Comparison of ENCODE assay signal across 2 cellular contexts in the genomic region with DNA sequence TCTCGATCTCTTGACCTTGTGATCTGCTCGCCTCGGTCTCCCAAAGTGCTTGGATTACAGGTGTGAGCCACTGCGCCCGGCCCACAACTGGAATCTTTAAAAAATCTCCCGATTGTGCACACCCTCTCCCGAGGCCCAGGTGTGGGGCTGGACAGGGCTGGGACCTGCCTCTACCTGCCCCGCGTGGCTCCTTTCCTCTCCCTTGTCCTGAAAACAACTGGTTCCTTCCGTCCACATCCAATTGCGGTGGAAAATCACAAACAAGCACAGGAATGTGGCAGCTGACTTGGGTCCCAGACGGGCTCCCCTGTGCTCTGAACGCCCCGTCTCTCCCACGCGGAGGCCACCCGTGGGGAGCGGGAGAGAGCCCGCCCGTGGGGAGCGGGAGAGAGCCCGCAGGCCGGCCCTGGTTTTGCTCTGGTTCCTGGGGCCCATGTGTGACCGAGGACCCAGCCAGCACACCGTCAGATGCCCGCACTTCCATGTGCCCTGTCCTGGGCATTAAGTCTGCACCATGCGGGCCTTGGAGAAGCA.
TF ChIP-seq lines count a peak whose summit lies in the region.

No MANE protein-coding gene starts in this region.

TF ChIP-seq in SK-N-SH, 30 proteins besides CTCF, POLR2A, EP300 and RAD21 (continued from another document):
- TF ChIP-seq YY1 (IDR thresholded peaks at IDR 0.05; ENCODE audit: low read depth) (no peak), JUND (IDR thresholded peaks at IDR 0.05) (no peak), FOXJ3 (CRISPR knock-in tag; IDR thresholded peaks at IDR 0.05) (no peak), MXI1 (IDR thresholded peaks at IDR 0.05; ENCODE audit: low read depth, low read length) (no peak), CHD2 (IDR thresholded peaks at IDR 0.05; ENCODE audit: low read length, partially characterized antibody) (no peak), TEAD4 (IDR thresholded peaks at IDR 0.05; ENCODE audit: borderline replicate concordance, insufficient read depth) (no peak), POLR2AphosphoS5 (IDR thresholded peaks at IDR 0.05; ENCODE audit: low read depth, low read length) (no peak), NFIC (IDR thresholded peaks at IDR 0.05; ENCODE audit: borderline replicate concordance) (no peak), TAF1 (IDR thresholded peaks at IDR 0.05; ENCODE audit: borderline replicate concordance, low read depth, low read length) (no peak), GABPA (IDR thresholded peaks at IDR 0.05; ENCODE audit: low read depth) (no peak), EZH2phosphoT487 (IDR thresholded peaks at IDR 0.05; ENCODE audit: borderline replicate concordance, low read depth) (no peak), RXRA (IDR thresholded peaks at IDR 0.05; ENCODE audit: borderline replicate concordance, low read depth) (no peak), SMC3 (IDR thresholded peaks at IDR 0.05; ENCODE audit: low read depth, low read length) (no peak), FOXM1 (IDR thresholded peaks at IDR 0.05; ENCODE audit: low read depth) (no peak)
- TF ChIP-seq, protein P1, sequence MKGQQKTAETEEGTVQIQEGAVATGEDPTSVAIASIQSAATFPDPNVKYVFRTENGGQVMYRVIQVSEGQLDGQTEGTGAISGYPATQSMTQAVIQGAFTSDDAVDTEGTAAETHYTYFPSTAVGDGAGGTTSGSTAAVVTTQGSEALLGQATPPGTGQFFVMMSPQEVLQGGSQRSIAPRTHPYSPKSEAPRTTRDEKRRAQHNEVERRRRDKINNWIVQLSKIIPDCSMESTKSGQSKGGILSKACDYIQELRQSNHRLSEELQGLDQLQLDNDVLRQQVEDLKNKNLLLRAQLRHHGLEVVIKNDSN (IDR thresholded peaks at IDR 0.05; ENCODE audit: borderline replicate concordance, low read depth) = no peak
- TF ChIP-seq, protein P2, sequence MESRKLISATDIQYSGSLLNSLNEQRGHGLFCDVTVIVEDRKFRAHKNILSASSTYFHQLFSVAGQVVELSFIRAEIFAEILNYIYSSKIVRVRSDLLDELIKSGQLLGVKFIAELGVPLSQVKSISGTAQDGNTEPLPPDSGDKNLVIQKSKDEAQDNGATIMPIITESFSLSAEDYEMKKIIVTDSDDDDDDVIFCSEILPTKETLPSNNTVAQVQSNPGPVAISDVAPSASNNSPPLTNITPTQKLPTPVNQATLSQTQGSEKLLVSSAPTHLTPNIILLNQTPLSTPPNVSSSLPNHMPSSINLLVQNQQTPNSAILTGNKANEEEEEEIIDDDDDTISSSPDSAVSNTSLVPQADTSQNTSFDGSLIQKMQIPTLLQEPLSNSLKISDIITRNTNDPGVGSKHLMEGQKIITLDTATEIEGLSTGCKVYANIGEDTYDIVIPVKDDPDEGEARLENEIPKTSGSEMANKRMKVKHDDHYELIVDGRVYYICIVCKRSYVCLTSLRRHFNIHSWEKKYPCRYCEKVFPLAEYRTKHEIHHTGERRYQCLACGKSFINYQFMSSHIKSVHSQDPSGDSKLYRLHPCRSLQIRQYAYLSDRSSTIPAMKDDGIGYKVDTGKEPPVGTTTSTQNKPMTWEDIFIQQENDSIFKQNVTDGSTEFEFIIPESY (IDR thresholded peaks at IDR 0.05; ENCODE audit: borderline replicate concordance, low read depth) = no peak
- TF ChIP-seq, protein P3, sequence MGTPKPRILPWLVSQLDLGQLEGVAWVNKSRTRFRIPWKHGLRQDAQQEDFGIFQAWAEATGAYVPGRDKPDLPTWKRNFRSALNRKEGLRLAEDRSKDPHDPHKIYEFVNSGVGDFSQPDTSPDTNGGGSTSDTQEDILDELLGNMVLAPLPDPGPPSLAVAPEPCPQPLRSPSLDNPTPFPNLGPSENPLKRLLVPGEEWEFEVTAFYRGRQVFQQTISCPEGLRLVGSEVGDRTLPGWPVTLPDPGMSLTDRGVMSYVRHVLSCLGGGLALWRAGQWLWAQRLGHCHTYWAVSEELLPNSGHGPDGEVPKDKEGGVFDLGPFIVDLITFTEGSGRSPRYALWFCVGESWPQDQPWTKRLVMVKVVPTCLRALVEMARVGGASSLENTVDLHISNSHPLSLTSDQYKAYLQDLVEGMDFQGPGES (IDR thresholded peaks at IDR 0.05; ENCODE audit: low read depth, low read length) = no peak

TF ChIP-seq in SK-N-SH treated with all-trans-retinoic acid at 6 μM for 48 hours, 23 proteins besides CTCF, POLR2A, EP300 and RAD21 (continued from another document):
- TF ChIP-seq PPARA (CRISPR knock-in tag; IDR thresholded peaks at IDR 0.05; ENCODE audit: borderline replicate concordance) = no peak
- no peak for TF ChIP-seq ESRRG (CRISPR knock-in tag; IDR thresholded peaks at IDR 0.05)
- no peak for TF ChIP-seq ZNF8 (CRISPR knock-in tag; IDR thresholded peaks at IDR 0.05)
- TF ChIP-seq BACH2 (CRISPR knock-in tag; IDR thresholded peaks at IDR 0.05; ENCODE audit: borderline replicate concordance) = no peak
- no peak for TF ChIP-seq ARNTL (CRISPR knock-in tag; IDR thresholded peaks at IDR 0.05; ENCODE audit: borderline replicate concordance, low read depth)
- no peak for TF ChIP-seq SNAI2 (CRISPR knock-in tag; IDR thresholded peaks at IDR 0.05)
- TF ChIP-seq, protein P4, sequence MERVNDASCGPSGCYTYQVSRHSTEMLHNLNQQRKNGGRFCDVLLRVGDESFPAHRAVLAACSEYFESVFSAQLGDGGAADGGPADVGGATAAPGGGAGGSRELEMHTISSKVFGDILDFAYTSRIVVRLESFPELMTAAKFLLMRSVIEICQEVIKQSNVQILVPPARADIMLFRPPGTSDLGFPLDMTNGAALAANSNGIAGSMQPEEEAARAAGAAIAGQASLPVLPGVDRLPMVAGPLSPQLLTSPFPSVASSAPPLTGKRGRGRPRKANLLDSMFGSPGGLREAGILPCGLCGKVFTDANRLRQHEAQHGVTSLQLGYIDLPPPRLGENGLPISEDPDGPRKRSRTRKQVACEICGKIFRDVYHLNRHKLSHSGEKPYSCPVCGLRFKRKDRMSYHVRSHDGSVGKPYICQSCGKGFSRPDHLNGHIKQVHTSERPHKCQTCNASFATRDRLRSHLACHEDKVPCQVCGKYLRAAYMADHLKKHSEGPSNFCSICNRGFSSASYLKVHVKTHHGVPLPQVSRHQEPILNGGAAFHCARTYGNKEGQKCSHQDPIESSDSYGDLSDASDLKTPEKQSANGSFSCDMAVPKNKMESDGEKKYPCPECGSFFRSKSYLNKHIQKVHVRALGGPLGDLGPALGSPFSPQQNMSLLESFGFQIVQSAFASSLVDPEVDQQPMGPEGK (CRISPR knock-in tag; IDR thresholded peaks at IDR 0.05; ENCODE audit: borderline replicate concordance) = no peak
- TF ChIP-seq ZFP3 (CRISPR knock-in tag; IDR thresholded peaks at IDR 0.05) = no peak
- TF ChIP-seq TOX (CRISPR knock-in tag; IDR thresholded peaks at IDR 0.05; ENCODE audit: borderline replicate concordance) = no peak
- no peak for TF ChIP-seq ZNF565 (CRISPR knock-in tag; conservative IDR thresholded peaks at IDR 0.05; ENCODE audit: low read depth)
- no peak for TF ChIP-seq RARB (CRISPR knock-in tag; IDR thresholded peaks at IDR 0.05)
- TF ChIP-seq OSR1 (CRISPR knock-in tag; IDR thresholded peaks at IDR 0.05) = no peak
- TF ChIP-seq GLIS3 (CRISPR knock-in tag; IDR thresholded peaks at IDR 0.05) = no peak
- no peak for TF ChIP-seq ZFP30 (CRISPR knock-in tag; IDR thresholded peaks at IDR 0.05)
- no peak for TF ChIP-seq TCF4 (CRISPR knock-in tag; IDR thresholded peaks at IDR 0.05; ENCODE audit: borderline replicate concordance)
- TF ChIP-seq, protein P5, sequence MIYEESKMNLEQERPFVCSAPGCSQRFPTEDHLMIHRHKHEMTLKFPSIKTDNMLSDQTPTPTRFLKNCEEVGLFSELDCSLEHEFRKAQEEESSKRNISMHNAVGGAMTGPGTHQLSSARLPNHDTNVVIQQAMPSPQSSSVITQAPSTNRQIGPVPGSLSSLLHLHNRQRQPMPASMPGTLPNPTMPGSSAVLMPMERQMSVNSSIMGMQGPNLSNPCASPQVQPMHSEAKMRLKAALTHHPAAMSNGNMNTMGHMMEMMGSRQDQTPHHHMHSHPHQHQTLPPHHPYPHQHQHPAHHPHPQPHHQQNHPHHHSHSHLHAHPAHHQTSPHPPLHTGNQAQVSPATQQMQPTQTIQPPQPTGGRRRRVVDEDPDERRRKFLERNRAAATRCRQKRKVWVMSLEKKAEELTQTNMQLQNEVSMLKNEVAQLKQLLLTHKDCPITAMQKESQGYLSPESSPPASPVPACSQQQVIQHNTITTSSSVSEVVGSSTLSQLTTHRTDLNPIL (CRISPR knock-in tag; IDR thresholded peaks at IDR 0.05; ENCODE audit: low read depth) = no peak
- TF ChIP-seq, protein P6, sequence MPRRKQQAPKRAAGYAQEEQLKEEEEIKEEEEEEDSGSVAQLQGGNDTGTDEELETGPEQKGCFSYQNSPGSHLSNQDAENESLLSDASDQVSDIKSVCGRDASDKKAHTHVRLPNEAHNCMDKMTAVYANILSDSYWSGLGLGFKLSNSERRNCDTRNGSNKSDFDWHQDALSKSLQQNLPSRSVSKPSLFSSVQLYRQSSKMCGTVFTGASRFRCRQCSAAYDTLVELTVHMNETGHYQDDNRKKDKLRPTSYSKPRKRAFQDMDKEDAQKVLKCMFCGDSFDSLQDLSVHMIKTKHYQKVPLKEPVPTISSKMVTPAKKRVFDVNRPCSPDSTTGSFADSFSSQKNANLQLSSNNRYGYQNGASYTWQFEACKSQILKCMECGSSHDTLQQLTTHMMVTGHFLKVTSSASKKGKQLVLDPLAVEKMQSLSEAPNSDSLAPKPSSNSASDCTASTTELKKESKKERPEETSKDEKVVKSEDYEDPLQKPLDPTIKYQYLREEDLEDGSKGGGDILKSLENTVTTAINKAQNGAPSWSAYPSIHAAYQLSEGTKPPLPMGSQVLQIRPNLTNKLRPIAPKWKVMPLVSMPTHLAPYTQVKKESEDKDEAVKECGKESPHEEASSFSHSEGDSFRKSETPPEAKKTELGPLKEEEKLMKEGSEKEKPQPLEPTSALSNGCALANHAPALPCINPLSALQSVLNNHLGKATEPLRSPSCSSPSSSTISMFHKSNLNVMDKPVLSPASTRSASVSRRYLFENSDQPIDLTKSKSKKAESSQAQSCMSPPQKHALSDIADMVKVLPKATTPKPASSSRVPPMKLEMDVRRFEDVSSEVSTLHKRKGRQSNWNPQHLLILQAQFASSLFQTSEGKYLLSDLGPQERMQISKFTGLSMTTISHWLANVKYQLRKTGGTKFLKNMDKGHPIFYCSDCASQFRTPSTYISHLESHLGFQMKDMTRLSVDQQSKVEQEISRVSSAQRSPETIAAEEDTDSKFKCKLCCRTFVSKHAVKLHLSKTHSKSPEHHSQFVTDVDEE (CRISPR knock-in tag; IDR thresholded peaks at IDR 0.05) = no peak
- no peak for TF ChIP-seq ISL1 (CRISPR knock-in tag; IDR thresholded peaks at IDR 0.05)
